In genomic region chr7:47045592-47045991, GRCh38 we compare ENCODE assay signal across 16 cellular contexts.
DNase-seq lines count a peak whose midpoint lies in the region; ATAC-seq and TF ChIP-seq lines count a peak whose summit lies in the region.
"Had no signal": no experiment of that assay in that cellular context is flagged by ENCODE, and none has a peak within 500 bp of the region (broad histone marks: within the 10 kb centered on the region; RNA-seq: fewer than 3 reads in every experiment).

No MANE protein-coding gene starts in this region.

- H3K36me3 ChIP-seq in SK-N-MC (ENCODE audit: insufficient read depth, low read length) = no peaks in the 10 kb centered on the region
- no peaks in the 10 kb centered on the region for H3K36me3 ChIP-seq in heart right ventricle
- no peaks in the 10 kb centered on the region for H3K36me3 ChIP-seq in trophoblast cell (ENCODE audit: control insufficient read depth in 1 of 2, insufficient read depth in 2 of 2, low read length in 2 of 2)
- H3K36me3 ChIP-seq: breast epithelium, pancreas, SJSA1, thyroid gland had no signal

- H3K27ac ChIP-seq in SK-N-MC = no peak overlapping the region
- peak overlapping the region in 9 of 10 donors; percentile 25 to 80 (median 53) for H3K27ac ChIP-seq in heart right ventricle
- peak overlapping the region; percentile 74 for H3K27ac ChIP-seq in trophoblast cell (ENCODE audit: low read depth, low read length)
- H3K27ac ChIP-seq: HL-60, pancreas, SJSA1, thyroid gland had no signal

- H2AK5ac ChIP-seq in trophoblast cell (ENCODE audit: low read length) = no peak overlapping the region

- H3K79me2 ChIP-seq in trophoblast cell (ENCODE audit: control insufficient read depth, insufficient read depth, low read length, poor library complexity) = no peaks in the 10 kb centered on the region

- DNase-seq in AG20443 (ENCODE audit: low spot score) (peak; percentile 23), SK-N-MC (ENCODE audit: low read depth, low spot score) (peak; percentile 22), heart right ventricle (no peak), trophoblast cell (no peak), DMS153 treated with DMSO at 0.1 percent for 48 hours (lab: John Stamatoyannopoulos, UW; ENCODE audit: unreplicated experiment) (no peak)
- DNase-seq: activated CD4-positive, alpha-beta T cell treated with anti-CD3 and anti-CD28 coated beads for 36 hours; NCI-H1048; NCI-H446 treated with DMSO at 0.1 percent for 48 hours had no signal

- no peak overlapping the region for H3K4me3 ChIP-seq in SK-N-MC
- H3K4me3 ChIP-seq in heart right ventricle = no peak overlapping the region
- no peak overlapping the region for H3K4me3 ChIP-seq in trophoblast cell (ENCODE audit: low read depth, low read length)
- H3K4me3 ChIP-seq: breast epithelium, pancreas, SJSA1, thyroid gland had no signal

- intact Hi-C loops in heart right ventricle (cut with DNase I) = loop anchor here in 1 of 10 donors (10.0 kb wide), 2 partner anchors 111 to 241 kb away; no protein-coding TSS in a partner anchor

- no peaks in the 10 kb centered on the region for H3K27me3 ChIP-seq in heart right ventricle
- H3K27me3 ChIP-seq in trophoblast cell (ENCODE audit: insufficient read depth, low read length) = no peaks in the 10 kb centered on the region
- H3K27me3 ChIP-seq: breast epithelium, pancreas, thyroid gland had no signal

- ATAC-seq in heart right ventricle (peak in 7 of 8 donors; percentile 17 to 61 (median 50)), GM18498 (IDR thresholded peaks at IDR 0.05; ENCODE audit: unreplicated experiment) (no peak), GM18502 (IDR thresholded peaks at IDR 0.05; ENCODE audit: poor library complexity, unreplicated experiment) (no peak), GM18858 (IDR thresholded peaks at IDR 0.05; ENCODE audit: unreplicated experiment) (no peak)
- ATAC-seq: activated CD4-positive, alpha-beta T cell treated with anti-CD3 and anti-CD28 coated beads for 36 hours had no signal

- H4K91ac ChIP-seq in trophoblast cell (ENCODE audit: low read depth, low read length) = peak overlapping the region; percentile 83

- no peak overlapping the region for H4K8ac ChIP-seq in trophoblast cell (ENCODE audit: low read depth, low read length)

- TF ChIP-seq CTCF in heart right ventricle (IDR thresholded peaks at IDR 0.05) = no peak

- H3K4me1 ChIP-seq in heart right ventricle = peaks cover 5 to 66% (median 42%) of the 10 kb centered on the region in 9 donors
- H3K4me1 ChIP-seq in trophoblast cell (ENCODE audit: control insufficient read depth in 1 of 2, insufficient read depth in 2 of 2, low read length in 2 of 2) = peaks cover 12 to 16% of the 10 kb centered on the region in 2 experiments
- H3K4me1 ChIP-seq: SJSA1 had no signal

- H2BK120ac ChIP-seq in trophoblast cell (ENCODE audit: insufficient read depth, low read length, poor library complexity) = peak overlapping the region; percentile 20

- H3K79me1 ChIP-seq in trophoblast cell (ENCODE audit: low read length) = peaks cover 30% of the 10 kb centered on the region

- WGBS in heart right ventricle, 2 donors = 24 to 28% methylated on average over 6 of the region's 6 CpGs
- no CpG with 5 or more reads among the region's 6 CpGs for WGBS in trophoblast cell (ENCODE audit: extremely low coverage, insufficient coverage, insufficient read length)

- no peak overlapping the region for H3K4me2 ChIP-seq in trophoblast cell (ENCODE audit: low read length)

- H3K9ac ChIP-seq in SK-N-MC (ENCODE audit: insufficient read length) (no peak overlapping the region), trophoblast cell (ENCODE audit: low read length) (no peak overlapping the region)

- peak overlapping the region; percentile 69 for H2BK12ac ChIP-seq in trophoblast cell (ENCODE audit: low read length)

- H3K9me3 ChIP-seq in SK-N-MC (ENCODE audit: low read depth, low read length) = no peaks in the 10 kb centered on the region
- no peaks in the 10 kb centered on the region for H3K9me3 ChIP-seq in heart right ventricle
- H3K9me3 ChIP-seq in trophoblast cell (ENCODE audit: insufficient read depth, low read depth, low read length) = no peaks in the 10 kb centered on the region
- H3K9me3 ChIP-seq: breast epithelium, pancreas, SJSA1, thyroid gland had no signal

- peak overlapping the region; percentile 55 for H3K14ac ChIP-seq in trophoblast cell (ENCODE audit: low read length)

- H4K12ac ChIP-seq in trophoblast cell (ENCODE audit: low read depth, low read length) = no peak overlapping the region

- H3K4ac ChIP-seq in trophoblast cell (ENCODE audit: low read depth, low read length) = no peak overlapping the region

- H2BK5ac ChIP-seq in trophoblast cell (ENCODE audit: low read depth, low read length, poor library complexity) = peak overlapping the region; percentile 81

- peak overlapping the region; percentile 68 for H3K18ac ChIP-seq in trophoblast cell (ENCODE audit: low read length)

- H2AFZ ChIP-seq in trophoblast cell (ENCODE audit: insufficient read depth, low read length, poor library complexity) = no peak overlapping the region

- no peak overlapping the region for H3K23ac ChIP-seq in trophoblast cell (ENCODE audit: low read length)

Comparison
In these comparisons a context has a peak if more than half of its experiments do, and no peak if none do; other contexts are left out.
1. DNase-seq: peak in AG20443 (single experiment) and SK-N-MC (single experiment); none in heart right ventricle (0 of 2), trophoblast cell (0 of 2) and DMS153 treated with DMSO at 0.1 percent for 48 hours (single experiment).
2. ATAC-seq: peak in heart right ventricle (7 of 8); none in GM18498 (single experiment), GM18502 (single experiment) and GM18858 (single experiment).